19 cellular contexts compared by ENCODE assay signal in the genomic region with DNA sequence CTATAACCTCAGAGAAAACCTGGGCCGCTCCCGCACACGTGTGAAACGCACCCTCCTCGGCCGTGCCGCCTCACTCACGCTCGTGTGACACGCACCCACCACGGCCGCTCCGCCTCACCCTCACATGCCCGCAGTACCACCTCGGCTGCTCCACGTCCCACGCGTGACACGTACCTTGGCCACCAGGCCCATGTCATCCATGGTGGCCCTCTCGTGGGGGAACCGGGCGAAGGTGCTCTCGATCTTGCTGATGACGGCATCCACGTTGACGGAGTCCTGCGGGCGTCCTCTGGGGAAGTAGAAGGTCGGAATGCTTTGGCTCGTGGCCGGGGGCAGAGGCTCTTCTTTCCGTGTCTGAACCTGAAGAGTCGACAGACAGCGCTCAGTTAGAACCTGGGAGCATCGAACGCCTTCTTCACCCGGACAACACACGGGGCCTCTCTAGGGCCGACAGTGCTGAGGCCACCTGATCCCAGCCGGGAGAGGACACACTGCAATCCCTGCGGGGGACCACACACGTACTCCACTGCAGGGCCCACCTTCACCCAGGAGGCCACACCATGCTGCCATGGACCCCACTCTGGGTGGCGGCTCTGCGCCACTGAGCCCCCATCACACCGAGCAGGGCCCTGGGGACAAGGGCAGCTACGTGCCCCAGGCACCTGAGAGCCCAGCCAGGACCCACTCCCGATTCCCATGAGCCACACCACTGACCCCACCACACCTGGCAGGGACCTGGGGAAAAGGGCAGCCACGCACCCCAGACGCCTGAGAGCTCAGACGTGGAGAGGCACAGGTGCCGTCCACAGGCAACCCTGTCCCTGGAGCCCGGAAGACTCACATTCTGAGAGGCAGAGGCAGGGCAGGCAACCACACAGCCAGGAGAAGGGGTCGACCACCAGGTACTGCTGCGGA.
"Had no signal": no experiment of that assay in that cellular context is flagged by ENCODE, and none has a peak within 500 bp of the region (broad histone marks: within the 10 kb centered on the region; RNA-seq: fewer than 3 reads in every experiment).

No MANE protein-coding gene starts in this region.

- H3K27me3 ChIP-seq: neutrophil, pancreas had no signal

- H3K9ac ChIP-seq: SK-N-SH had no signal

- H3K4me1 ChIP-seq: pancreas had no signal

- H3K9me3 ChIP-seq: pancreas had no signal

- ATAC-seq: activated CD4-positive, alpha-beta T cell treated with anti-CD3 and anti-CD28 coated beads for 36 hours; pancreas; stimulated activated naive CD8-positive, alpha-beta T cell treated with anti-CD3 and anti-CD28 coated beads, Interleukin-15, Interleukin-2, amounts not matched to agents 100 U/mL and 50 U/mL, for 24 hours had no signal

- H3K4me3 ChIP-seq: pancreas had no signal

- H3K27ac ChIP-seq: neutrophil, pancreas had no signal

- DNase-seq: activated CD4-positive, alpha-beta memory T cell treated with anti-CD3 and anti-CD28 coated beads for 36 hours; activated CD4-positive, alpha-beta T cell treated with anti-CD3 and anti-CD28 coated beads for 36 hours; activated gamma-delta T cell treated with Interleukin-2 at 50 U/mL for 16 hours; activated naive CD8-positive, alpha-beta T cell treated with anti-CD3 and anti-CD28 coated beads for 36 hours; activated T-cell treated with anti-CD3 and anti-CD28 coated beads for 4 hours; amniotic stem cell; caudate nucleus; endodermal cell; foreskin melanocyte; kidney glomerular epithelial cell; mesenchymal stem cell; natural killer cell; pancreas; SK-N-SH; stimulated activated CD8-positive, alpha-beta memory T cell treated with anti-CD3 and anti-CD28 coated beads, Interleukin-4, amount 100 ng/mL, for 48 hours; stimulated activated naive CD8-positive, alpha-beta T cell treated with anti-CD3 and anti-CD28 coated beads, Interleukin-15, Interleukin-2, amounts not matched to agents 100 U/mL and 50 U/mL, for 24 hours had no signal

- FAIRE-seq: colon, pancreas, TTC549 had no signal
